In the genomic region with DNA sequence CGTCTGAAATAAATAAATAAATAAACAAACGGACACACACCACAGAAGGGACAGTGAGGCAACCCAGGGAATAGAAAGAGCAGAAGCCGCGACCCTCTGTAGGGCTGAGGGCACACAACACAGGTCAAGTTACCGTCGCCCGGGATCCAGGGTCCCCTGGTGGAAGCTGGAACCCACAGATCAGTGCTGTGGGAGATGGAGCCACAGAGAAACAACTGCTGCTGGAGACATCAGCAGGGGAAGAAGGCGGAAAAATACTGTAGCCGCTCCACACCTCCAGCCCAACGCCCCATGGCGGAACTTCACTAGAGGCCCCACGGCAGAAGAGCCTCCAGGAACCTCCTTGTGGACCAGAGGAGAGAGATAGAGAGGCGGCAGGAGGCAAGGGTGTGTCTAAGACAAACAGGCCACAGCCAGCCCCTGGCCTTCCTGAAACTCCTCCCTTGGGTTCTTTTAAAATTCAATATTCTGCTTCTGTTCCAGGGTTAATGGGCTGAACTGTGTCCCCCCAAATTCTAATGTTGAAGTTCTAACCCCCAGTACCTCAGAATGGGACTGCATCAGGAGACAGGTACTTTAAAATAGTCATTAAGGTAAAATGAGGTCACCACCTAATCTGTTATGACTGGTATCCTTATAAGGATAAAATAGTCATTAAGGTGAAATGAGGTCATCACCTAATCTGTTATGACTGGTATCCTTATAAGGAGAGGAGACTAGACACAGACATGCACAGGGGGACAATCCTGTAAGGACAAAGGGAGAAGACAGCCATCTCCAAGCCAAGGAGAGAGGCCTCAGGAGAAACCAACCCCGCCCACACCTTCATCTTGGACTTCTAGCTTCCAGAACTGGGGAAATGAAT, we compare ENCODE assay signal across 1 cellular context.
A peak's percentile ranks its signal among the peaks of the same experiment; 100 is the strongest.
TF ChIP-seq lines count a peak whose summit lies in the region.

No MANE protein-coding gene starts in this region.

TF ChIP-seq in K562, 482 proteins besides CTCF, POLR2A, EP300 and RAD21 (continued from another document and continues in another):
- TF ChIP-seq, protein P1, sequence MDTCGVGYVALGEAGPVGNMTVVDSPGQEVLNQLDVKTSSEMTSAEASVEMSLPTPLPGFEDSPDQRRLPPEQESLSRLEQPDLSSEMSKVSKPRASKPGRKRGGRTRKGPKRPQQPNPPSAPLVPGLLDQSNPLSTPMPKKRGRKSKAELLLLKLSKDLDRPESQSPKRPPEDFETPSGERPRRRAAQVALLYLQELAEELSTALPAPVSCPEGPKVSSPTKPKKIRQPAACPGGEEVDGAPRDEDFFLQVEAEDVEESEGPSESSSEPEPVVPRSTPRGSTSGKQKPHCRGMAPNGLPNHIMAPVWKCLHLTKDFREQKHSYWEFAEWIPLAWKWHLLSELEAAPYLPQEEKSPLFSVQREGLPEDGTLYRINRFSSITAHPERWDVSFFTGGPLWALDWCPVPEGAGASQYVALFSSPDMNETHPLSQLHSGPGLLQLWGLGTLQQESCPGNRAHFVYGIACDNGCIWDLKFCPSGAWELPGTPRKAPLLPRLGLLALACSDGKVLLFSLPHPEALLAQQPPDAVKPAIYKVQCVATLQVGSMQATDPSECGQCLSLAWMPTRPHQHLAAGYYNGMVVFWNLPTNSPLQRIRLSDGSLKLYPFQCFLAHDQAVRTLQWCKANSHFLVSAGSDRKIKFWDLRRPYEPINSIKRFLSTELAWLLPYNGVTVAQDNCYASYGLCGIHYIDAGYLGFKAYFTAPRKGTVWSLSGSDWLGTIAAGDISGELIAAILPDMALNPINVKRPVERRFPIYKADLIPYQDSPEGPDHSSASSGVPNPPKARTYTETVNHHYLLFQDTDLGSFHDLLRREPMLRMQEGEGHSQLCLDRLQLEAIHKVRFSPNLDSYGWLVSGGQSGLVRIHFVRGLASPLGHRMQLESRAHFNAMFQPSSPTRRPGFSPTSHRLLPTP (IDR thresholded peaks at IDR 0.05; ENCODE audit: borderline replicate concordance, extremely low read depth, insufficient read length), result no peak
- no peak for TF ChIP-seq ZNF551 (CRISPR knock-in tag; IDR thresholded peaks at IDR 0.05)
- TF ChIP-seq BCOR (IDR thresholded peaks at IDR 0.05), result no peak
- no peak for TF ChIP-seq TBP (optimal IDR thresholded peaks at IDR 0.05; ENCODE audit: low read depth, low read length)
- peak; percentile 75; the same call in 1 of the 2 replicates for TF ChIP-seq CREB1 (IDR thresholded peaks at IDR 0.05)
- peak; percentile 43; the same call in 1 of the 2 replicates for TF ChIP-seq CREB1 (CRISPR knock-in tag; IDR thresholded peaks at IDR 0.05)
- TF ChIP-seq, protein P2, sequence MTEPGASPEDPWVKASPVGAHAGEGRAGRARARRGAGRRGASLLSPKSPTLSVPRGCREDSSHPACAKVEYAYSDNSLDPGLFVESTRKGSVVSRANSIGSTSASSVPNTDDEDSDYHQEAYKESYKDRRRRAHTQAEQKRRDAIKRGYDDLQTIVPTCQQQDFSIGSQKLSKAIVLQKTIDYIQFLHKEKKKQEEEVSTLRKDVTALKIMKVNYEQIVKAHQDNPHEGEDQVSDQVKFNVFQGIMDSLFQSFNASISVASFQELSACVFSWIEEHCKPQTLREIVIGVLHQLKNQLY (CRISPR knock-in tag; conservative IDR thresholded peaks at IDR 0.05), result no peak
- TF ChIP-seq TRIM24 (IDR thresholded peaks at IDR 0.05), result no peak
- TF ChIP-seq ZNF77 (CRISPR knock-in tag; IDR thresholded peaks at IDR 0.05), result no peak
- TF ChIP-seq FOXK2 (conservative IDR thresholded peaks at IDR 0.05 in 1 of 2, IDR thresholded peaks at IDR 0.05 in 1 of 2; ENCODE audit: low read depth in 2 of 2), result no peak
- no peak for TF ChIP-seq GATAD2B (IDR thresholded peaks at IDR 0.05; ENCODE audit: borderline replicate concordance)
- no peak for TF ChIP-seq RB1 (IDR thresholded peaks at IDR 0.05; ENCODE audit: low read depth)
- no peak for TF ChIP-seq KDM4B (IDR thresholded peaks at IDR 0.05; ENCODE audit: borderline replicate concordance in 2 of 2, low read depth in 1 of 2)
- TF ChIP-seq, protein P3, sequence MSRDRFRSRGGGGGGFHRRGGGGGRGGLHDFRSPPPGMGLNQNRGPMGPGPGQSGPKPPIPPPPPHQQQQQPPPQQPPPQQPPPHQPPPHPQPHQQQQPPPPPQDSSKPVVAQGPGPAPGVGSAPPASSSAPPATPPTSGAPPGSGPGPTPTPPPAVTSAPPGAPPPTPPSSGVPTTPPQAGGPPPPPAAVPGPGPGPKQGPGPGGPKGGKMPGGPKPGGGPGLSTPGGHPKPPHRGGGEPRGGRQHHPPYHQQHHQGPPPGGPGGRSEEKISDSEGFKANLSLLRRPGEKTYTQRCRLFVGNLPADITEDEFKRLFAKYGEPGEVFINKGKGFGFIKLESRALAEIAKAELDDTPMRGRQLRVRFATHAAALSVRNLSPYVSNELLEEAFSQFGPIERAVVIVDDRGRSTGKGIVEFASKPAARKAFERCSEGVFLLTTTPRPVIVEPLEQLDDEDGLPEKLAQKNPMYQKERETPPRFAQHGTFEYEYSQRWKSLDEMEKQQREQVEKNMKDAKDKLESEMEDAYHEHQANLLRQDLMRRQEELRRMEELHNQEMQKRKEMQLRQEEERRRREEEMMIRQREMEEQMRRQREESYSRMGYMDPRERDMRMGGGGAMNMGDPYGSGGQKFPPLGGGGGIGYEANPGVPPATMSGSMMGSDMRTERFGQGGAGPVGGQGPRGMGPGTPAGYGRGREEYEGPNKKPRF (IDR thresholded peaks at IDR 0.05; ENCODE audit: low read depth, low read length), result no peak
- no peak for TF ChIP-seq ZNF57 (CRISPR knock-in tag; IDR thresholded peaks at IDR 0.05)
- TF ChIP-seq, protein P4, sequence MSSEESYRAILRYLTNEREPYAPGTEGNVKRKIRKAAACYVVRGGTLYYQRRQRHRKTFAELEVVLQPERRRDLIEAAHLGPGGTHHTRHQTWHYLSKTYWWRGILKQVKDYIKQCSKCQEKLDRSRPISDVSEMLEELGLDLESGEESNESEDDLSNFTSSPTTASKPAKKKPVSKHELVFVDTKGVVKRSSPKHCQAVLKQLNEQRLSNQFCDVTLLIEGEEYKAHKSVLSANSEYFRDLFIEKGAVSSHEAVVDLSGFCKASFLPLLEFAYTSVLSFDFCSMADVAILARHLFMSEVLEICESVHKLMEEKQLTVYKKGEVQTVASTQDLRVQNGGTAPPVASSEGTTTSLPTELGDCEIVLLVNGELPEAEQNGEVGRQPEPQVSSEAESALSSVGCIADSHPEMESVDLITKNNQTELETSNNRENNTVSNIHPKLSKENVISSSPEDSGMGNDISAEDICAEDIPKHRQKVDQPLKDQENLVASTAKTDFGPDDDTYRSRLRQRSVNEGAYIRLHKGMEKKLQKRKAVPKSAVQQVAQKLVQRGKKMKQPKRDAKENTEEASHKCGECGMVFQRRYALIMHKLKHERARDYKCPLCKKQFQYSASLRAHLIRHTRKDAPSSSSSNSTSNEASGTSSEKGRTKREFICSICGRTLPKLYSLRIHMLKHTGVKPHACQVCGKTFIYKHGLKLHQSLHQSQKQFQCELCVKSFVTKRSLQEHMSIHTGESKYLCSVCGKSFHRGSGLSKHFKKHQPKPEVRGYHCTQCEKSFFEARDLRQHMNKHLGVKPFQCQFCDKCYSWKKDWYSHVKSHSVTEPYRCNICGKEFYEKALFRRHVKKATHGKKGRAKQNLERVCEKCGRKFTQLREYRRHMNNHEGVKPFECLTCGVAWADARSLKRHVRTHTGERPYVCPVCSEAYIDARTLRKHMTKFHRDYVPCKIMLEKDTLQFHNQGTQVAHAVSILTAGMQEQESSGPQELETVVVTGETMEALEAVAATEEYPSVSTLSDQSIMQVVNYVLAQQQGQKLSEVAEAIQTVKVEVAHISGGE (CRISPR knock-in tag; IDR thresholded peaks at IDR 0.05), result peak in 1 of 3 experiments; percentile 78; a peak in 2 of 6 replicates
- TF ChIP-seq CGGBP1 (CRISPR knock-in tag; IDR thresholded peaks at IDR 0.05), result no peak
- TF ChIP-seq HBP1 (CRISPR knock-in tag; IDR thresholded peaks at IDR 0.05), result no peak
- TF ChIP-seq ZNF740 (CRISPR knock-in tag; IDR thresholded peaks at IDR 0.05), result no peak
- TF ChIP-seq ZNF740 (tag; IDR thresholded peaks at IDR 0.05), result peak in 1 of 2 experiments; percentile 62; a peak in 1 of 4 replicates
- peak; percentile 31 for TF ChIP-seq ZFX (CRISPR knock-in tag; IDR thresholded peaks at IDR 0.05)
- TF ChIP-seq, protein P5, sequence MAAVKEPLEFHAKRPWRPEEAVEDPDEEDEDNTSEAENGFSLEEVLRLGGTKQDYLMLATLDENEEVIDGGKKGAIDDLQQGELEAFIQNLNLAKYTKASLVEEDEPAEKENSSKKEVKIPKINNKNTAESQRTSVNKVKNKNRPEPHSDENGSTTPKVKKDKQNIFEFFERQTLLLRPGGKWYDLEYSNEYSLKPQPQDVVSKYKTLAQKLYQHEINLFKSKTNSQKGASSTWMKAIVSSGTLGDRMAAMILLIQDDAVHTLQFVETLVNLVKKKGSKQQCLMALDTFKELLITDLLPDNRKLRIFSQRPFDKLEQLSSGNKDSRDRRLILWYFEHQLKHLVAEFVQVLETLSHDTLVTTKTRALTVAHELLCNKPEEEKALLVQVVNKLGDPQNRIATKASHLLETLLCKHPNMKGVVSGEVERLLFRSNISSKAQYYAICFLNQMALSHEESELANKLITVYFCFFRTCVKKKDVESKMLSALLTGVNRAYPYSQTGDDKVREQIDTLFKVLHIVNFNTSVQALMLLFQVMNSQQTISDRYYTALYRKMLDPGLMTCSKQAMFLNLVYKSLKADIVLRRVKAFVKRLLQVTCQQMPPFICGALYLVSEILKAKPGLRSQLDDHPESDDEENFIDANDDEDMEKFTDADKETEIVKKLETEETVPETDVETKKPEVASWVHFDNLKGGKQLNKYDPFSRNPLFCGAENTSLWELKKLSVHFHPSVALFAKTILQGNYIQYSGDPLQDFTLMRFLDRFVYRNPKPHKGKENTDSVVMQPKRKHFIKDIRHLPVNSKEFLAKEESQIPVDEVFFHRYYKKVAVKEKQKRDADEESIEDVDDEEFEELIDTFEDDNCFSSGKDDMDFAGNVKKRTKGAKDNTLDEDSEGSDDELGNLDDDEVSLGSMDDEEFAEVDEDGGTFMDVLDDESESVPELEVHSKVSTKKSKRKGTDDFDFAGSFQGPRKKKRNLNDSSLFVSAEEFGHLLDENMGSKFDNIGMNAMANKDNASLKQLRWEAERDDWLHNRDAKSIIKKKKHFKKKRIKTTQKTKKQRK (IDR thresholded peaks at IDR 0.05; ENCODE audit: borderline replicate concordance, low read depth, low read length), result no peak
- TF ChIP-seq ZNF766 (CRISPR knock-in tag; conservative IDR thresholded peaks at IDR 0.05), result peak; percentile 58; the same call in 1 of the 2 replicates
- no peak for TF ChIP-seq POLR3A (IDR thresholded peaks at IDR 0.05; ENCODE audit: borderline replicate concordance, extremely low read depth, insufficient read depth, insufficient read length)
- TF ChIP-seq BRD9 (IDR thresholded peaks at IDR 0.05; ENCODE audit: low read depth, partially characterized antibody), result no peak
- no peak for TF ChIP-seq NR2F6 (CRISPR knock-in tag; IDR thresholded peaks at IDR 0.05)
- TF ChIP-seq, protein P6, sequence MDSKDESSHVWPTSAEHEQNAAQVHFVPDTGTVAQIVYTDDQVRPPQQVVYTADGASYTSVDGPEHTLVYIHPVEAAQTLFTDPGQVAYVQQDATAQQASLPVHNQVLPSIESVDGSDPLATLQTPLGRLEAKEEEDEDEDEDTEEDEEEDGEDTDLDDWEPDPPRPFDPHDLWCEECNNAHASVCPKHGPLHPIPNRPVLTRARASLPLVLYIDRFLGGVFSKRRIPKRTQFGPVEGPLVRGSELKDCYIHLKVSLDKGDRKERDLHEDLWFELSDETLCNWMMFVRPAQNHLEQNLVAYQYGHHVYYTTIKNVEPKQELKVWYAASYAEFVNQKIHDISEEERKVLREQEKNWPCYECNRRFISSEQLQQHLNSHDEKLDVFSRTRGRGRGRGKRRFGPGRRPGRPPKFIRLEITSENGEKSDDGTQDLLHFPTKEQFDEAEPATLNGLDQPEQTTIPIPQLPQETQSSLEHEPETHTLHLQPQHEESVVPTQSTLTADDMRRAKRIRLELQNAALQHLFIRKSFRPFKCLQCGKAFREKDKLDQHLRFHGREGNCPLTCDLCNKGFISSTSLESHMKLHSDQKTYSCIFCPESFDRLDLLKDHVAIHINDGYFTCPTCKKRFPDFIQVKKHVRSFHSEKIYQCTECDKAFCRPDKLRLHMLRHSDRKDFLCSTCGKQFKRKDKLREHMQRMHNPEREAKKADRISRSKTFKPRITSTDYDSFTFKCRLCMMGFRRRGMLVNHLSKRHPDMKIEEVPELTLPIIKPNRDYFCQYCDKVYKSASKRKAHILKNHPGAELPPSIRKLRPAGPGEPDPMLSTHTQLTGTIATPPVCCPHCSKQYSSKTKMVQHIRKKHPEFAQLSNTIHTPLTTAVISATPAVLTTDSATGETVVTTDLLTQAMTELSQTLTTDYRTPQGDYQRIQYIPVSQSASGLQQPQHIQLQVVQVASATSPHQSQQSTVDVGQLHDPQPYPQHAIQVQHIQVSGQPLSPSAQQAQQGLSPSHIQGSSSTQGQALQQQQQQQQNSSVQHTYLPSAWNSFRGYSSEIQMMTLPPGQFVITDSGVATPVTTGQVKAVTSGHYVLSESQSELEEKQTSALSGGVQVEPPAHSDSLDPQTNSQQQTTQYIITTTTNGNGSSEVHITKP (IDR thresholded peaks at IDR 0.05; ENCODE audit: partially characterized antibody), result no peak
- TF ChIP-seq LARP7 (IDR thresholded peaks at IDR 0.05), result no peak
- TF ChIP-seq MCM2 (IDR thresholded peaks at IDR 0.05; ENCODE audit: low read depth), result no peak
